In the genomic region with DNA sequence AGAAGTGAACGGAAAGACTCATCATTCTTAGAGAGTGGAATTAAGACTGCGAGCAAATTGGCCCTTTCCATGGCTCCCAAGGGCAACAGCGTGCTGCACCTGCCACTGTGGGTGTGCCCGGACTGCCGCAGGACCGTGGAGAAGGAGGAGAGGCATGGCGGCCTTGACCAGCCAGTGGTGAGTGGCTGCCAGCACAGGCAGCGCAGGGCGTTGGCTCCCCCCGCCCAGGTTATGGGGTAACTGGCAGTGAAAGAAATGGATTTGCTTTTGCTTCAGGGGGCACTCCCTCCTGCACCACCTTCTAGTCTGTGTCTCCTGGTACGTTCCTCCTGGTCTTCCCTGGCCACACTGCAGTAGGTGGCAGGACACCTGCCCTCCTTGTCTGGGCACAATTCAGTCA, we compare ENCODE assay signal across 20 cellular contexts. TPM values are rescaled to one million over a fixed set of nuclear protein-coding genes. Genes with fewer than 3 reads are reported as not detected.
DNase-seq lines count a peak whose midpoint lies in the region; ATAC-seq and TF ChIP-seq lines count a peak whose summit lies in the region.
"Had no signal": no experiment of that assay in that cellular context is flagged by ENCODE, and none has a peak within 500 bp of the region (broad histone marks: within the 10 kb centered on the region; RNA-seq: fewer than 3 reads in every experiment).

No MANE protein-coding gene starts in this region.

- peaks cover 99% of the 10 kb centered on the region for H3K79me2 ChIP-seq in osteoblast (ENCODE audit: insufficient read depth, low read length)

- intact Hi-C loops in activated CD4-positive, alpha-beta T cell treated with anti-CD3 and anti-CD28 coated beads for 36 hours (cut with DNase I, micrococcal nuclease) = no loop called here
- intact Hi-C loops in dorsolateral prefrontal cortex (cut with DNase I) (no loop called here), body of pancreas (cut with DNase I) (no loop called here)

- H3K36me3 Mint-ChIP-seq in activated CD4-positive, alpha-beta T cell treated with anti-CD3 and anti-CD28 coated beads for 36 hours (ENCODE audit: low read depth) = peaks cover 23% of the 10 kb centered on the region

- no peak overlapping the region for H3K4me2 ChIP-seq in osteoblast (ENCODE audit: insufficient read depth, low read length)
- H3K4me2 ChIP-seq: BLaER1 treated with 17β-estradiol and CSF1 and Interleukin-3, amounts not matched to agents 10 nM and 100 nM had no signal

- no peak overlapping the region for H3K4me3 Mint-ChIP-seq in activated CD4-positive, alpha-beta T cell treated with anti-CD3 and anti-CD28 coated beads for 36 hours
- H3K4me3 Mint-ChIP-seq: activated naive CD4-positive, alpha-beta T cell treated with anti-CD3 and anti-CD28 coated beads, Interleukin-2, amount 10 ng/mL, durations not matched to agents 7 days and 5 days had no signal

- 92% methylated on average over 11 of the region's 11 CpGs for WGBS in HUES64
- 89 to 90% methylated on average over 10 of the region's 11 CpGs for WGBS in body of pancreas, 2 donors

- H3K9me3 ChIP-seq in HUES64 (ENCODE audit: insufficient read depth, low read depth, low read length) = no peaks in the 10 kb centered on the region
- H3K9me3 ChIP-seq in osteoblast (ENCODE audit: low read depth, low read length) = no peaks in the 10 kb centered on the region
- no peaks in the 10 kb centered on the region for H3K9me3 ChIP-seq in body of pancreas
- H3K9me3 ChIP-seq: BLaER1 treated with 17β-estradiol and CSF1 and Interleukin-3, amounts not matched to agents 10 nM and 100 nM had no signal

- CTCF ChIA-PET in activated CD4-positive, alpha-beta T cell treated with anti-CD3 and anti-CD28 coated beads for 36 hours (lab: Charles Lee) = interaction anchor here (0.6 kb wide), 1 partner anchor 618 kb away, joined by 3 read pairs; no protein-coding TSS in a partner anchor

- H3K36me3 ChIP-seq in HUES64 (ENCODE audit: insufficient read depth, low read length) (peaks cover 3% of the 10 kb centered on the region; the same call in 1 of the 2 replicates), osteoblast (ENCODE audit: insufficient read depth, low read length) (peaks cover 9% of the 10 kb centered on the region), body of pancreas (replicated peaks in 1 of 2; ENCODE audit: insufficient read depth in 1 of 2, low read depth in 2 of 2) (no peaks in the 10 kb centered on the region)

- no peak overlapping the region for H3K4me3 ChIP-seq in HUES64 (ENCODE audit: low read length)
- H3K4me3 ChIP-seq in dorsolateral prefrontal cortex = no peak overlapping the region
- no peak overlapping the region for H3K4me3 ChIP-seq in osteoblast (ENCODE audit: insufficient read depth, low read length)
- H3K4me3 ChIP-seq in body of pancreas = no peak overlapping the region
- H3K4me3 ChIP-seq: BLaER1 treated with 17β-estradiol and CSF1 and Interleukin-3, amounts not matched to agents 10 nM and 100 nM; coronary artery; skin epidermis had no signal

- no peak for ATAC-seq in activated CD4-positive, alpha-beta T cell treated with anti-CD3 and anti-CD28 coated beads for 36 hours
- no peak for ATAC-seq in body of pancreas
- ATAC-seq: naive thymus-derived CD8-positive, alpha-beta T cell had no signal

- H2AFZ ChIP-seq in osteoblast (ENCODE audit: low read length) = no peak overlapping the region

- no peaks in the 10 kb centered on the region for H3K9me3 Mint-ChIP-seq in activated CD4-positive, alpha-beta T cell treated with anti-CD3 and anti-CD28 coated beads for 36 hours (ENCODE audit: low read depth)
- H3K9me3 Mint-ChIP-seq: activated naive CD4-positive, alpha-beta T cell treated with anti-CD3 and anti-CD28 coated beads, Interleukin-2, amount 10 ng/mL, durations not matched to agents 7 days and 5 days; IgD-negative memory B cell; naive thymus-derived CD8-positive, alpha-beta T cell had no signal

- H3K27me3 Mint-ChIP-seq in activated CD4-positive, alpha-beta T cell treated with anti-CD3 and anti-CD28 coated beads for 36 hours = no peaks in the 10 kb centered on the region
- H3K27me3 Mint-ChIP-seq: activated naive CD4-positive, alpha-beta T cell treated with anti-CD3 and anti-CD28 coated beads, Interleukin-2, amount 10 ng/mL, durations not matched to agents 7 days and 5 days; IgD-negative memory B cell; naive thymus-derived CD8-positive, alpha-beta T cell had no signal

- TF ChIP-seq POLR2A in body of pancreas (IDR thresholded peaks at IDR 0.05) = no peak

- peaks cover 85% of the 10 kb centered on the region for H4K20me1 ChIP-seq in osteoblast (ENCODE audit: insufficient read depth, low read length)

- H3K27ac ChIP-seq in HUES64 (ENCODE audit: low read depth, low read length) = peak overlapping the region; percentile 79; the same call in 1 of the 2 replicates
- peak overlapping the region in 38 of 59 donors; percentile 0 to 83 (median 48) for H3K27ac ChIP-seq in dorsolateral prefrontal cortex
- no peak overlapping the region for H3K27ac ChIP-seq in osteoblast (ENCODE audit: low read depth, low read length)
- no peak overlapping the region for H3K27ac ChIP-seq in body of pancreas
- H3K27ac ChIP-seq: BLaER1 treated with 17β-estradiol and CSF1 and Interleukin-3, amounts not matched to agents 10 nM and 100 nM; coronary artery had no signal

- peaks cover 66% of the 10 kb centered on the region for H3K4me1 Mint-ChIP-seq in activated CD4-positive, alpha-beta T cell treated with anti-CD3 and anti-CD28 coated beads for 36 hours

- no peak overlapping the region for H3K9ac ChIP-seq in HUES64 (ENCODE audit: low read depth, low read length)
- H3K9ac ChIP-seq: BLaER1 treated with 17β-estradiol and CSF1 and Interleukin-3, amounts not matched to agents 10 nM and 100 nM had no signal

- H3K4me1 ChIP-seq in HUES64 (ENCODE audit: insufficient read depth, low read length) = peaks cover 54% of the 10 kb centered on the region
- peaks cover 19% of the 10 kb centered on the region for H3K4me1 ChIP-seq in osteoblast (ENCODE audit: insufficient read depth, low read length)
- H3K4me1 ChIP-seq in body of pancreas = peaks cover 43% of the 10 kb centered on the region

- H3K27ac Mint-ChIP-seq in activated CD4-positive, alpha-beta T cell treated with anti-CD3 and anti-CD28 coated beads for 36 hours = peak overlapping the region; percentile 27
- H3K27ac Mint-ChIP-seq: activated naive CD4-positive, alpha-beta T cell treated with anti-CD3 and anti-CD28 coated beads, Interleukin-2, amount 10 ng/mL, durations not matched to agents 7 days and 5 days had no signal

- no peak for TF ChIP-seq CTCF in dorsolateral prefrontal cortex (IDR thresholded peaks at IDR 0.05 in 54 of 56, conservative IDR thresholded peaks at IDR 0.05 in 2 of 56; ENCODE audit: low read depth in 1 of 56, partially characterized antibody in 56 of 56)
- no peak for TF ChIP-seq CTCF in osteoblast (IDR thresholded peaks at IDR 0.05; ENCODE audit: extremely low read depth, low read depth, low read length)
- no peak for TF ChIP-seq CTCF in body of pancreas (IDR thresholded peaks at IDR 0.05)

- H3K27me3 ChIP-seq in HUES64 (ENCODE audit: insufficient read depth, low read length) (no peaks in the 10 kb centered on the region), dorsolateral prefrontal cortex (no peaks in the 10 kb centered on the region), osteoblast (ENCODE audit: insufficient read depth, low read length) (no peaks in the 10 kb centered on the region), body of pancreas (no peaks in the 10 kb centered on the region)
- H3K27me3 ChIP-seq: BLaER1 treated with 17β-estradiol and CSF1 and Interleukin-3, amounts not matched to agents 10 nM and 100 nM had no signal

- POLR2A ChIA-PET in activated CD4-positive, alpha-beta T cell treated with anti-CD3 and anti-CD28 coated beads for 36 hours (lab: Charles Lee) = no interaction called here

- DNase-seq in activated CD4-positive, alpha-beta T cell treated with anti-CD3 and anti-CD28 coated beads for 36 hours = no peak
- DNase-seq in activated CD4-positive, alpha-beta T cell treated with anti-CD3 and anti-CD28 coated beads for 4 hours = no peak
- DNase-seq in dorsolateral prefrontal cortex = no peak
- DNase-seq in osteoblast (ENCODE audit: insufficient read length, low spot score, missing footprints) = peak; percentile 53
- DNase-seq in body of pancreas = no peak
- no peak for DNase-seq in NCI-H345 treated with DMSO at 0.1 percent for 48 hours (lab: John Stamatoyannopoulos, UW; ENCODE audit: unreplicated experiment)
- DNase-seq in NCI-H2107 (lab: John Stamatoyannopoulos, UW) = no peak
- DNase-seq: activated naive CD4-positive, alpha-beta T cell treated with anti-CD3 and anti-CD28 coated beads, Interleukin-2, amount 10 ng/mL, durations not matched to agents 7 days and 5 days; HCEC 1CT; hippocampal formation; mammary epithelial cell; MM.1S; naive thymus-derived CD8-positive, alpha-beta T cell; NCI-H1694 treated with DMSO at 0.1 percent for 48 hours; stimulated activated CD4-positive, alpha-beta T cell treated with anti-CD3 and anti-CD28 coated beads, Interleukin-2, amount 100 ng/mL, for 48 hours had no signal

RNA-seq across cellular contexts. Expression of a gene that starts 59.7 kb away (rescaled TPM):
- total RNA-seq in activated CD4-positive, alpha-beta T cell treated with anti-CD3 and anti-CD28 coated beads for 36 hours = 10 to 100 TPM; 22.1 to 30.1 TPM
- polyA plus RNA-seq in HUES64 (2013, experiment 1 of 2) = 18.1 TPM
- polyA plus RNA-seq in HUES64 (2013, experiment 2 of 2) = 18.1 TPM
- 10 to 100 TPM; 30.7 to 56.7 (median 40.1) TPM for total RNA-seq in dorsolateral prefrontal cortex
- 22.4 and 23.2 TPM in 2 replicates for total RNA-seq in osteoblast
- total RNA-seq in body of pancreas = 10 to 100 TPM; 14.8 to 22.7 TPM

Comparison
In these comparisons a context has a peak if more than half of its experiments do, and no peak if none do; other contexts are left out.
1. H3K27ac ChIP-seq: peak in HUES64 (single experiment) and dorsolateral prefrontal cortex (38 of 59); none in osteoblast (single experiment) and body of pancreas (0 of 4).